ENCODE assay signal across 23 cellular contexts in genomic region chr20:1086273-1087213, GRCh38. TPM values are rescaled to one million over a fixed set of nuclear protein-coding genes. Genes with fewer than 3 reads are reported as not detected.
DNase-seq lines count a peak whose midpoint lies in the region; ATAC-seq, FAIRE-seq and TF ChIP-seq lines count a peak whose summit lies in the region.
"Had no signal": no experiment of that assay in that cellular context is flagged by ENCODE, and none has a peak within 500 bp of the region (broad histone marks: within the 10 kb centered on the region; RNA-seq: fewer than 3 reads in every experiment).

No MANE protein-coding gene starts in this region.

- no peak overlapping the region for H2AFZ ChIP-seq in H1 (ENCODE audit: low read length)
- H2AFZ ChIP-seq: PC-9 had no signal

- H2BK120ac ChIP-seq in H1 (replicated peaks; ENCODE audit: low read depth, low read length): no peak overlapping the region

- POLR2A ChIA-PET in H1 (lab: Charles Lee; ENCODE audit: partially characterized antibody): interaction anchor here (1.2 kb wide), 1 partner anchor 18 kb away, joined by 3 read pairs; no protein-coding TSS in a partner anchor

- TF ChIP-seq RAD21 in H1 (IDR thresholded peaks at IDR 0.05 in 1 of 2, conservative IDR thresholded peaks at IDR 0.05 in 1 of 2; ENCODE audit: low read depth in 2 of 2, low read length in 2 of 2): no peak

- H3K18ac ChIP-seq in H1 (ENCODE audit: extremely low read depth, low read length): no peak overlapping the region

- H3K79me2 ChIP-seq in H1 (ENCODE audit: control insufficient read depth in 1 of 2, insufficient read depth in 2 of 2, low read length in 2 of 2): no peaks in the 10 kb centered on the region; a peak in 1 of 4 replicates

- no peak overlapping the region for H2BK20ac ChIP-seq in H1 (ENCODE audit: low read length)

- TF ChIP-seq CTCF in GM10266 (IDR thresholded peaks at IDR 0.05; ENCODE audit: control insufficient read depth, insufficient read depth, low read depth, missing control alignments) (no peak), H1 (IDR thresholded peaks at IDR 0.05; ENCODE audit: control extremely low read depth in 1 of 3, insufficient read depth in 1 of 3, low read depth in 1 of 3, low read length in 3 of 3) (no peak)

- H4K91ac ChIP-seq in H1 (replicated peaks; ENCODE audit: insufficient read length, low read length): no peak overlapping the region

- ATAC-seq in GM21825 (IDR thresholded peaks at IDR 0.05; ENCODE audit: unreplicated experiment): no peak
- ATAC-seq: left lobe of liver, right cardiac atrium had no signal

- no peak overlapping the region for H2AK5ac ChIP-seq in H1 (ENCODE audit: low read depth, low read length)

- H4K20me1 ChIP-seq in BLaER1 treated with 17β-estradiol and CSF1 and Interleukin-3, amounts not matched to agents 10 nM and 100 nM: no peaks in the 10 kb centered on the region
- no peaks in the 10 kb centered on the region for H4K20me1 ChIP-seq in H1 (replicated peaks in 1 of 2; ENCODE audit: control insufficient read depth in 1 of 2, insufficient read depth in 2 of 2, low read length in 2 of 2)

- no peak overlapping the region for H3K9ac ChIP-seq in BLaER1 treated with 17β-estradiol and CSF1 and Interleukin-3, amounts not matched to agents 10 nM and 100 nM
- H3K9ac ChIP-seq in H1 (replicated peaks in 1 of 4; ENCODE audit: extremely low read depth in 1 of 4, low read depth in 3 of 4, low read length in 3 of 4): no peak overlapping the region

- no peak overlapping the region for H3K4me3 ChIP-seq in BLaER1 treated with 17β-estradiol and CSF1 and Interleukin-3, amounts not matched to agents 10 nM and 100 nM
- no peak overlapping the region for H3K4me3 ChIP-seq in H1 (ENCODE audit: extremely low read depth in 1 of 4, insufficient read depth in 2 of 4, low read depth in 3 of 4, low read length in 4 of 4)
- H3K4me3 ChIP-seq: PC-9, spleen had no signal

- H2BK5ac ChIP-seq in H1 (ENCODE audit: low read depth, low read length): no peak overlapping the region

- H3K23ac ChIP-seq in H1 (ENCODE audit: insufficient read length): no peak overlapping the region

- DNase-seq in GM10266 (ENCODE audit: extremely low spot score): peak; percentile 45
- peak; percentile 65 for DNase-seq in NCI-H82 (lab: John Stamatoyannopoulos, UW)
- no peak for DNase-seq in H1 (ENCODE audit: low read depth in 1 of 2, low spot score in 2 of 2)
- DNase-seq in dedifferentiated amniotic fluid mesenchymal stem cell (ENCODE audit: extremely low spot score): no peak
- DNase-seq in GF-D8 (lab: John Stamatoyannopoulos, UW): no peak
- DNase-seq: activated CD4-positive, alpha-beta T cell treated with anti-CD3 and anti-CD28 coated beads, Interleukin-2, amount 50 U/mL, for 1 hour; activated CD8-positive, alpha-beta memory T cell treated with anti-CD3 and anti-CD28 coated beads, Interleukin-2, amount 50 U/mL, for 4 hours; activated gamma-delta T cell treated with Interleukin-2 at 50 U/mL for 16 hours; amniotic stem cell; CD4-positive, alpha-beta T cell; HCEC 1CT; mesenchymal stem cell; NCI-H1694; PC-9; posterior cingulate gyrus; right cardiac atrium; SHP77 treated with DMSO at 0.1 percent for 48 hours; spleen; stimulated activated CD4-positive, alpha-beta T cell treated with anti-CD3 and anti-CD28 coated beads, Interleukin-2, amount 100 ng/mL, for 48 hours had no signal

- H2BK15ac ChIP-seq in H1 (ENCODE audit: low read length): no peak overlapping the region

- H3K4me2 ChIP-seq in BLaER1 treated with 17β-estradiol and CSF1 and Interleukin-3, amounts not matched to agents 10 nM and 100 nM: peak overlapping the region in 7 of 11 experiments; percentile 3 to 21 (median 13); a peak in 5 of 22 replicates
- no peak overlapping the region for H3K4me2 ChIP-seq in H1 (ENCODE audit: insufficient read depth in 1 of 2, low read depth in 2 of 2, low read length in 2 of 2)
- H3K4me2 ChIP-seq: PC-9 had no signal

- H3K4me1 ChIP-seq in BLaER1 treated with 17β-estradiol and CSF1 and Interleukin-3, amounts not matched to agents 10 nM and 100 nM: peaks cover 5 to 25% (median 15%) of the 10 kb centered on the region in 10 experiments; a peak in 16 of 20 replicates
- no peaks in the 10 kb centered on the region for H3K4me1 ChIP-seq in H1 (replicated peaks in 1 of 4; ENCODE audit: control insufficient read depth in 3 of 4, insufficient read depth in 4 of 4, low read length in 3 of 4)
- H3K4me1 ChIP-seq: spleen had no signal

- no peaks in the 10 kb centered on the region for H3K79me1 ChIP-seq in H1 (ENCODE audit: low read depth, low read length)

- CTCF ChIA-PET in H1 (lab: Charles Lee; ENCODE audit: partially characterized antibody): interaction anchor here (0.8 to 1.2 kb wide), 3 partner anchors 14 to 23 kb away, joined by 3 read pairs; no protein-coding TSS in a partner anchor

- H3K36me3 ChIP-seq in BLaER1 treated with 17β-estradiol and CSF1 and Interleukin-3, amounts not matched to agents 10 nM and 100 nM: no peaks in the 10 kb centered on the region
- H3K36me3 ChIP-seq in H1 (ENCODE audit: control insufficient read depth in 2 of 4, insufficient read depth in 4 of 4, low read length in 3 of 4): no peaks in the 10 kb centered on the region
- H3K36me3 ChIP-seq: spleen had no signal

- no peak for TF ChIP-seq POLR2A in H1 (IDR thresholded peaks at IDR 0.05; ENCODE audit: control extremely low read depth in 1 of 2, low read depth in 2 of 2, low read length in 2 of 2)

- H3K56ac ChIP-seq in H1 (replicated peaks; ENCODE audit: insufficient read length, low read depth, low read length): no peak overlapping the region

- no peak overlapping the region for H3K4ac ChIP-seq in H1 (replicated peaks; ENCODE audit: insufficient read length, low read depth, low read length)

- WGBS in H1 (ENCODE audit: extremely low coverage in 1 of 2, insufficient coverage in 1 of 2, insufficient read length in 1 of 2, insufficient replicate concordance in 2 of 2, low coverage in 1 of 2, low lambda C conversion rate in 2 of 2, missing lambda C conversion rate in 1 of 2), 2 experiments: 60% methylated on average over 5 of the region's 5 CpGs; no CpG with 5 or more reads in 1 of the 2 experiments

- H3K9me3 ChIP-seq in BLaER1 treated with 17β-estradiol and CSF1 and Interleukin-3, amounts not matched to agents 10 nM and 100 nM (replicated peaks in 1 of 11): peaks cover 27 to 47% (median 35%) of the 10 kb centered on the region in 11 experiments
- peaks cover 9 to 13% of the 10 kb centered on the region in 2 experiments for H3K9me3 ChIP-seq in H1 (ENCODE audit: insufficient read depth in 2 of 2, low read depth in 1 of 2, low read length in 1 of 2)

- H3K14ac ChIP-seq in H1 (ENCODE audit: insufficient read length): no peak overlapping the region

- no peak overlapping the region for H2BK12ac ChIP-seq in H1 (ENCODE audit: low read depth, low read length)

- TF ChIP-seq EP300 in H1 (IDR thresholded peaks at IDR 0.05; ENCODE audit: borderline replicate concordance in 1 of 2, low read depth in 2 of 2, low read length in 2 of 2): no peak

- H3K27ac ChIP-seq in BLaER1 treated with 17β-estradiol and CSF1 and Interleukin-3, amounts not matched to agents 10 nM and 100 nM: no peak overlapping the region
- no peak overlapping the region for H3K27ac ChIP-seq in H1 (ENCODE audit: low read depth, low read length)
- H3K27ac ChIP-seq: PC-9, spleen had no signal

- H4K8ac ChIP-seq in H1 (ENCODE audit: extremely low read depth, insufficient read depth, low read length): no peak overlapping the region

- no peaks in the 10 kb centered on the region; the same call in 1 of the 2 replicates for H3K23me2 ChIP-seq in H1 (ENCODE audit: low read depth, low read length)

- no peaks in the 10 kb centered on the region for H3K27me3 ChIP-seq in BLaER1 treated with 17β-estradiol and CSF1 and Interleukin-3, amounts not matched to agents 10 nM and 100 nM
- H3K27me3 ChIP-seq in H1 (replicated peaks in 1 of 4; ENCODE audit: control insufficient read depth in 3 of 4, extremely low read depth in 1 of 4, insufficient read depth in 3 of 4, low read length in 3 of 4): no peaks in the 10 kb centered on the region
- H3K27me3 ChIP-seq: spleen had no signal

- FAIRE-seq in H1 (lab: Jason Lieb, UNC): peak; percentile 50
- FAIRE-seq: D721Med had no signal

- no peak overlapping the region for H4K5ac ChIP-seq in H1 (ENCODE audit: insufficient read length, low read depth, low read length)

TF ChIP-seq in H1, 55 proteins besides CTCF, POLR2A, EP300 and RAD21:
- no peak for TF ChIP-seq TAF7 (optimal IDR thresholded peaks at IDR 0.05; ENCODE audit: borderline replicate concordance, low read depth, low read length)
- no peak for TF ChIP-seq SIN3A (conservative IDR thresholded peaks at IDR 0.05 in 1 of 2, IDR thresholded peaks at IDR 0.05 in 1 of 2; ENCODE audit: low read depth in 1 of 2, low read length in 2 of 2)
- TF ChIP-seq SP1 (IDR thresholded peaks at IDR 0.05; ENCODE audit: low read depth, low read length): no peak
- no peak for TF ChIP-seq CBX5 (IDR thresholded peaks at IDR 0.05; ENCODE audit: low read depth, low read length)
- no peak for TF ChIP-seq BACH1 (IDR thresholded peaks at IDR 0.05; ENCODE audit: low read length)
- TF ChIP-seq CHD1 (IDR thresholded peaks at IDR 0.05; ENCODE audit: low read depth, low read length): no peak
- TF ChIP-seq MAFK (IDR thresholded peaks at IDR 0.05; ENCODE audit: low read depth, low read length): no peak
- no peak for TF ChIP-seq SUZ12 (IDR thresholded peaks at IDR 0.05; ENCODE audit: low read length)
- no peak for TF ChIP-seq BCL11A (IDR thresholded peaks at IDR 0.05; ENCODE audit: low read depth in 2 of 2, low read length in 2 of 2)

RNA-seq across cellular contexts. Expression of gene PSMF1, which starts 31.9 kb away (rescaled TPM):
- total RNA-seq in H1 (2021; fragmentation: NEBNext Ultra II Directional; extraction: Animal tissue kit (Norgen Biotek cat#: 25700)): 106 and 118 TPM in 2 replicates
- 159 and 326 TPM in 2 replicates for polyA plus RNA-seq in H1 (2011; rRNA removed)
- polyA plus RNA-seq in H1 (2011; cell fraction: cytosol; rRNA removed): 81.8 TPM
- 51.4 TPM for polyA plus RNA-seq in H1 (2011; cell fraction: nucleus; rRNA removed)
- 99.6 to 132 TPM (median 109 TPM) in 4 replicates for polyA plus RNA-seq in H1 (2012, experiment 1 of 2)
- polyA plus RNA-seq in H1 (2012, experiment 2 of 2): 90.3 TPM
- polyA plus RNA-seq in H1 (2013, experiment 1 of 2): 42.6 TPM
- polyA plus RNA-seq in H1 (2013, experiment 2 of 2): 45.6 TPM
- 76.1 and 76.9 TPM in 2 replicates for polyA minus RNA-seq in H1 (2011; rRNA and poly(A)+ RNA removed)
- 30.3 TPM for polyA minus RNA-seq in H1 (2011; cell fraction: cytosol; rRNA and poly(A)+ RNA removed)
- polyA minus RNA-seq in H1 (2011; cell fraction: nucleus; rRNA and poly(A)+ RNA removed): 33.9 TPM

Comparison
In these comparisons a context has a peak if more than half of its experiments do, and no peak if none do; other contexts are left out.
1. H3K4me2 ChIP-seq: peak in BLaER1 treated with 17β-estradiol and CSF1 and Interleukin-3, amounts not matched to agents 10 nM and 100 nM (7 of 11); none in H1 (0 of 2).
2. DNase-seq: peak in GM10266 (single experiment) and NCI-H82 (single experiment); none in H1 (0 of 2), dedifferentiated amniotic fluid mesenchymal stem cell (single experiment) and GF-D8 (single experiment).